Comparison of ENCODE assay signal across 1 cellular context in the genomic region with DNA sequence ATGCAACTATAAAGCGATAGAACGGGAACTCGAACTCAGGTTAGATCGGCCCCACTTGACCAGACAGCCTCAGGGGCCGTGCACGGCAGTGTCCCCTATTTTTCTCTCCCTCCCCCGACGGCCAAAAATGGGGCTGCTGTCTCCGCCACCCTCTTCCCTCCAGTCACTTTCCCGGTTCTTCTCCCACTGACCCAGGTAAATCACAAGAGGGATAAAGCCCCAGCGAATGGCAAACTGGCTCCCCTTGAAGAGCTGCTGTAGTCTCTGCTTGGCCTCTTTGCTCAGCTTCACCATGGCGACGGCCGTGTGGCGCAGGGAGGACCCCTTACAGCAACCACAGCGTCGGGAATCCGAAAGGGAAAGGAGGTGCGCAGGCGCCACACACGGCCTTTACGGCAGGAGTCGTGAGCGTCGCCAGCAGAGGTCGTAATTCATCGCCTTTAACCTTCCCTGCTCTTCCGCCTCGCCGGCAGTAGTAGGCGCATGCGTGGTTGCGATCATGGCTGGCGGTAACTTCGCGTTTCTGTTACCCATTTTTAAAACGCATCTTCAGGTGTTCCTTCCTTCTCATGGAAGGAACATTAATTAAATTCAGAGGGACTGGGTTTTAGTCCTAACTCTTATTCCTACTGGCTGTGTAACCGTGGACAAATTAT.
TF ChIP-seq lines count a peak whose summit lies in the region.

TSS of gene TOMM7 (minus strand) at position 364 of the 656 bp plus-strand sequence. CDS start at position 294, 70 bp downstream.

TF ChIP-seq in HepG2, 621 proteins besides CTCF, POLR2A, EP300 and RAD21 (continued from another document and continues in another):
- TF ChIP-seq ZNF512B (CRISPR knock-in tag; IDR thresholded peaks at IDR 0.05; ENCODE audit: borderline replicate concordance) = peak; percentile 73; the same call in 1 of the 2 replicates
- TF ChIP-seq NR2C2 (CRISPR knock-in tag; IDR thresholded peaks at IDR 0.05; ENCODE audit: borderline replicate concordance) = peak; percentile 96
- TF ChIP-seq TOPORS (CRISPR knock-in tag; IDR thresholded peaks at IDR 0.05) = 0 out of 2 replicates have a peak, but pooled peaks have one; percentile 55
- no peak for TF ChIP-seq ZNF572 (CRISPR knock-in tag; IDR thresholded peaks at IDR 0.05)
- 0 out of 2 replicates have a peak, but pooled peaks have one; percentile 30 for TF ChIP-seq RARG (CRISPR knock-in tag; IDR thresholded peaks at IDR 0.05; ENCODE audit: low read depth)
- no peak for TF ChIP-seq TBP (CRISPR knock-in tag; IDR thresholded peaks at IDR 0.05)
- TF ChIP-seq CCDC6 (CRISPR knock-in tag; IDR thresholded peaks at IDR 0.05) = no peak
- TF ChIP-seq KLF9 (CRISPR knock-in tag; IDR thresholded peaks at IDR 0.05; ENCODE audit: low read depth) = no peak
- no peak for TF ChIP-seq ZFP1 (CRISPR knock-in tag; IDR thresholded peaks at IDR 0.05)
- no peak for TF ChIP-seq ZNF432 (CRISPR knock-in tag; IDR thresholded peaks at IDR 0.05; ENCODE audit: borderline replicate concordance)
- TF ChIP-seq KAT7 (CRISPR knock-in tag; IDR thresholded peaks at IDR 0.05; ENCODE audit: borderline replicate concordance) = peak; percentile 54; the same call in 1 of the 2 replicates
- TF ChIP-seq CEBPG (CRISPR knock-in tag; IDR thresholded peaks at IDR 0.05) = peak; percentile 26; the same call in 1 of the 2 replicates
- TF ChIP-seq TCF7L2 (IDR thresholded peaks at IDR 0.05; ENCODE audit: low read depth, low read length) = no peak
- TF ChIP-seq ZNF430 (CRISPR knock-in tag; IDR thresholded peaks at IDR 0.05) = no peak
- no peak for TF ChIP-seq ZNF747 (CRISPR knock-in tag; IDR thresholded peaks at IDR 0.05; ENCODE audit: borderline replicate concordance)
- TF ChIP-seq ZNF546 (CRISPR knock-in tag; conservative IDR thresholded peaks at IDR 0.05) = no peak
- no peak for TF ChIP-seq HOXA7 (CRISPR knock-in tag; IDR thresholded peaks at IDR 0.05)
- TF ChIP-seq ZNF724P (CRISPR knock-in tag; IDR thresholded peaks at IDR 0.05; ENCODE audit: borderline replicate concordance) = no peak
- TF ChIP-seq ZNF570 (CRISPR knock-in tag; IDR thresholded peaks at IDR 0.05; ENCODE audit: borderline replicate concordance) = no peak
- TF ChIP-seq JUND (CRISPR knock-in tag; IDR thresholded peaks at IDR 0.05) = no peak
- TF ChIP-seq, protein P1, sequence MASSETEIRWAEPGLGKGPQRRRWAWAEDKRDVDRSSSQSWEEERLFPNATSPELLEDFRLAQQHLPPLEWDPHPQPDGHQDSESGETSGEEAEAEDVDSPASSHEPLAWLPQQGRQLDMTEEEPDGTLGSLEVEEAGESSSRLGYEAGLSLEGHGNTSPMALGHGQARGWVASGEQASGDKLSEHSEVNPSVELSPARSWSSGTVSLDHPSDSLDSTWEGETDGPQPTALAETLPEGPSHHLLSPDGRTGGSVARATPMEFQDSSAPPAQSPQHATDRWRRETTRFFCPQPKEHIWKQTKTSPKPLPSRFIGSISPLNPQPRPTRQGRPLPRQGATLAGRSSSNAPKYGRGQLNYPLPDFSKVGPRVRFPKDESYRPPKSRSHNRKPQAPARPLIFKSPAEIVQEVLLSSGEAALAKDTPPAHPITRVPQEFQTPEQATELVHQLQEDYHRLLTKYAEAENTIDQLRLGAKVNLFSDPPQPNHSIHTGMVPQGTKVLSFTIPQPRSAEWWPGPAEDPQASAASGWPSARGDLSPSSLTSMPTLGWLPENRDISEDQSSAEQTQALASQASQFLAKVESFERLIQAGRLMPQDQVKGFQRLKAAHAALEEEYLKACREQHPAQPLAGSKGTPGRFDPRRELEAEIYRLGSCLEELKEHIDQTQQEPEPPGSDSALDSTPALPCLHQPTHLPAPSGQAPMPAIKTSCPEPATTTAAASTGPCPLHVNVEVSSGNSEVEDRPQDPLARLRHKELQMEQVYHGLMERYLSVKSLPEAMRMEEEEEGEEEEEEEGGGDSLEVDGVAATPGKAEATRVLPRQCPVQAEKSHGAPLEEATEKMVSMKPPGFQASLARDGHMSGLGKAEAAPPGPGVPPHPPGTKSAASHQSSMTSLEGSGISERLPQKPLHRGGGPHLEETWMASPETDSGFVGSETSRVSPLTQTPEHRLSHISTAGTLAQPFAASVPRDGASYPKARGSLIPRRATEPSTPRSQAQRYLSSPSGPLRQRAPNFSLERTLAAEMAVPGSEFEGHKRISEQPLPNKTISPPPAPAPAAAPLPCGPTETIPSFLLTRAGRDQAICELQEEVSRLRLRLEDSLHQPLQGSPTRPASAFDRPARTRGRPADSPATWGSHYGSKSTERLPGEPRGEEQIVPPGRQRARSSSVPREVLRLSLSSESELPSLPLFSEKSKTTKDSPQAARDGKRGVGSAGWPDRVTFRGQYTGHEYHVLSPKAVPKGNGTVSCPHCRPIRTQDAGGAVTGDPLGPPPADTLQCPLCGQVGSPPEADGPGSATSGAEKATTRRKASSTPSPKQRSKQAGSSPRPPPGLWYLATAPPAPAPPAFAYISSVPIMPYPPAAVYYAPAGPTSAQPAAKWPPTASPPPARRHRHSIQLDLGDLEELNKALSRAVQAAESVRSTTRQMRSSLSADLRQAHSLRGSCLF (CRISPR knock-in tag; IDR thresholded peaks at IDR 0.05; ENCODE audit: borderline replicate concordance) = no peak
- TF ChIP-seq U2AF2 (IDR thresholded peaks at IDR 0.05; ENCODE audit: low read depth, low read length) = no peak
- TF ChIP-seq, protein P2, sequence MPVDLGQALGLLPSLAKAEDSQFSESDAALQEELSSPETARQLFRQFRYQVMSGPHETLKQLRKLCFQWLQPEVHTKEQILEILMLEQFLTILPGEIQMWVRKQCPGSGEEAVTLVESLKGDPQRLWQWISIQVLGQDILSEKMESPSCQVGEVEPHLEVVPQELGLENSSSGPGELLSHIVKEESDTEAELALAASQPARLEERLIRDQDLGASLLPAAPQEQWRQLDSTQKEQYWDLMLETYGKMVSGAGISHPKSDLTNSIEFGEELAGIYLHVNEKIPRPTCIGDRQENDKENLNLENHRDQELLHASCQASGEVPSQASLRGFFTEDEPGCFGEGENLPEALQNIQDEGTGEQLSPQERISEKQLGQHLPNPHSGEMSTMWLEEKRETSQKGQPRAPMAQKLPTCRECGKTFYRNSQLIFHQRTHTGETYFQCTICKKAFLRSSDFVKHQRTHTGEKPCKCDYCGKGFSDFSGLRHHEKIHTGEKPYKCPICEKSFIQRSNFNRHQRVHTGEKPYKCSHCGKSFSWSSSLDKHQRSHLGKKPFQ (CRISPR knock-in tag; IDR thresholded peaks at IDR 0.05; ENCODE audit: insufficient replicate concordance) = no peak
- TF ChIP-seq FOXK2 (IDR thresholded peaks at IDR 0.05) = no peak
- TF ChIP-seq CSRNP2 (CRISPR knock-in tag; conservative IDR thresholded peaks at IDR 0.05; ENCODE audit: low read depth) = no peak
- peak; percentile 99 for TF ChIP-seq KAT8 (CRISPR knock-in tag; IDR thresholded peaks at IDR 0.05)
- TF ChIP-seq ZNF326 (CRISPR knock-in tag; IDR thresholded peaks at IDR 0.05; ENCODE audit: borderline replicate concordance) = no peak
- peak; percentile 86 for TF ChIP-seq ZFP91 (CRISPR knock-in tag; IDR thresholded peaks at IDR 0.05; ENCODE audit: borderline replicate concordance)
- no peak for TF ChIP-seq SRSF4 (IDR thresholded peaks at IDR 0.05; ENCODE audit: low read depth, low read length, poor library complexity, severe bottlenecking)
- TF ChIP-seq GLI4 (CRISPR knock-in tag; IDR thresholded peaks at IDR 0.05; ENCODE audit: borderline replicate concordance) = peak; percentile 92; the same call in 1 of the 2 replicates
- TF ChIP-seq ARNT2 (CRISPR knock-in tag; IDR thresholded peaks at IDR 0.05; ENCODE audit: low read depth) = 0 out of 2 replicates have a peak, but pooled peaks have one; percentile 60
- no peak for TF ChIP-seq ZNF737 (CRISPR knock-in tag; IDR thresholded peaks at IDR 0.05; ENCODE audit: borderline replicate concordance)
- TF ChIP-seq GZF1 (CRISPR knock-in tag; IDR thresholded peaks at IDR 0.05) = no peak
- peak; percentile 69; the same call in 1 of the 2 replicates for TF ChIP-seq ZNF136 (CRISPR knock-in tag; IDR thresholded peaks at IDR 0.05; ENCODE audit: low read depth)
- TF ChIP-seq, protein P3, sequence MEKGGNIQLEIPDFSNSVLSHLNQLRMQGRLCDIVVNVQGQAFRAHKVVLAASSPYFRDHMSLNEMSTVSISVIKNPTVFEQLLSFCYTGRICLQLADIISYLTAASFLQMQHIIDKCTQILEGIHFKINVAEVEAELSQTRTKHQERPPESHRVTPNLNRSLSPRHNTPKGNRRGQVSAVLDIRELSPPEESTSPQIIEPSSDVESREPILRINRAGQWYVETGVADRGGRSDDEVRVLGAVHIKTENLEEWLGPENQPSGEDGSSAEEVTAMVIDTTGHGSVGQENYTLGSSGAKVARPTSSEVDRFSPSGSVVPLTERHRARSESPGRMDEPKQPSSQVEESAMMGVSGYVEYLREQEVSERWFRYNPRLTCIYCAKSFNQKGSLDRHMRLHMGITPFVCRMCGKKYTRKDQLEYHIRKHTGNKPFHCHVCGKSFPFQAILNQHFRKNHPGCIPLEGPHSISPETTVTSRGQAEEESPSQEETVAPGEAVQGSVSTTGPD (CRISPR knock-in tag; IDR thresholded peaks at IDR 0.05) = no peak
- TF ChIP-seq ZC3H4 (CRISPR knock-in tag; IDR thresholded peaks at IDR 0.05; ENCODE audit: borderline replicate concordance) = no peak
- peak; percentile 65 for TF ChIP-seq STAG1 (CRISPR knock-in tag; IDR thresholded peaks at IDR 0.05)
- TF ChIP-seq HINFP (CRISPR knock-in tag; IDR thresholded peaks at IDR 0.05; ENCODE audit: low read depth) = peak; percentile 72; the same call in 1 of the 2 replicates
- TF ChIP-seq TBX2 (CRISPR knock-in tag; IDR thresholded peaks at IDR 0.05; ENCODE audit: borderline replicate concordance) = peak; percentile 70; the same call in 1 of the 2 replicates
- TF ChIP-seq ZNF605 (CRISPR knock-in tag; IDR thresholded peaks at IDR 0.05) = no peak
- TF ChIP-seq, protein P4, sequence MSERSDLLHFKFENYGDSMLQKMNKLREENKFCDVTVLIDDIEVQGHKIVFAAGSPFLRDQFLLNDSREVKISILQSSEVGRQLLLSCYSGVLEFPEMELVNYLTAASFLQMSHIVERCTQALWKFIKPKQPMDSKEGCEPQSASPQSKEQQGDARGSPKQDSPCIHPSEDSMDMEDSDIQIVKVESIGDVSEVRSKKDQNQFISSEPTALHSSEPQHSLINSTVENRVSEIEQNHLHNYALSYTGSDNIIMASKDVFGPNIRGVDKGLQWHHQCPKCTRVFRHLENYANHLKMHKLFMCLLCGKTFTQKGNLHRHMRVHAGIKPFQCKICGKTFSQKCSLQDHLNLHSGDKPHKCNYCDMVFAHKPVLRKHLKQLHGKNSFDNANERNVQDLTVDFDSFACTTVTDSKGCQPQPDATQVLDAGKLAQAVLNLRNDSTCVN (CRISPR knock-in tag; IDR thresholded peaks at IDR 0.05; ENCODE audit: borderline replicate concordance) = no peak; the same call in 1 of the 2 replicates
